In genomic region chr7:152504367-152504766, GRCh38 we compare ENCODE assay signal across 1 cellular context.
TF ChIP-seq lines count a peak whose summit lies in the region.

No MANE protein-coding gene starts in this region.

TF ChIP-seq in H1, 55 proteins besides CTCF, POLR2A, EP300 and RAD21 (continued from another document):
- TF ChIP-seq ATF2 (IDR thresholded peaks at IDR 0.05; ENCODE audit: low read length) (no peak), HDAC6 (IDR thresholded peaks at IDR 0.05; ENCODE audit: low read depth, low read length) (no peak), SP1 (IDR thresholded peaks at IDR 0.05; ENCODE audit: low read depth, low read length) (no peak), FOSL1 (IDR thresholded peaks at IDR 0.05; ENCODE audit: insufficient read depth, low read depth, low read length) (no peak), BACH1 (IDR thresholded peaks at IDR 0.05; ENCODE audit: low read length) (no peak), BCL11A (IDR thresholded peaks at IDR 0.05; ENCODE audit: low read depth in 2 of 2, low read length in 2 of 2) (no peak)
